ENCODE assay signal across 13 cellular contexts in genomic region chr1:241828576-241828975, GRCh38. TPM values are rescaled to one million over a fixed set of nuclear protein-coding genes. Genes with fewer than 3 reads are reported as not detected.
DNase-seq lines count a peak whose midpoint lies in the region; ATAC-seq and TF ChIP-seq lines count a peak whose summit lies in the region.
"Had no signal": no experiment of that assay in that cellular context is flagged by ENCODE, and none has a peak within 500 bp of the region (broad histone marks: within the 10 kb centered on the region; RNA-seq: fewer than 3 reads in every experiment).

No MANE protein-coding gene starts in this region.

- 0 out of 2 replicates have a peak overlapping the region, but pooled peaks have one; percentile 40 for H2AFZ ChIP-seq in GM23248
- H2AFZ ChIP-seq in neural cell (ENCODE audit: low read depth, low read length), result no peak overlapping the region

- WGBS in GM23248 (ENCODE audit: low coverage in 1 of 2, low lambda C conversion rate in 2 of 2, missing lambda C conversion rate in 2 of 2), 2 experiments, result 49 to 56% methylated on average over 3 of the region's 3 CpGs

- TF ChIP-seq CTCF in choroid plexus epithelial cell (conservative IDR thresholded peaks at IDR 0.05; ENCODE audit: low read depth, low read length), result no peak
- no peak for TF ChIP-seq CTCF in neural cell (IDR thresholded peaks at IDR 0.05; ENCODE audit: poor library complexity, severe bottlenecking)

- H3K9ac ChIP-seq in GM23248 (no peak overlapping the region), neural cell (ENCODE audit: low read length) (no peak overlapping the region)

- no peaks in the 10 kb centered on the region for H4K20me1 ChIP-seq in GM23248 (ENCODE audit: insufficient read depth)
- no peaks in the 10 kb centered on the region for H4K20me1 ChIP-seq in neural cell (ENCODE audit: insufficient read depth)

- peaks cover 24% of the 10 kb centered on the region for H3K4me1 ChIP-seq in GM23248 (ENCODE audit: insufficient read depth)
- H3K4me1 ChIP-seq: lower lobe of right lung had no signal

- H3K36me3 ChIP-seq in GM23248 (ENCODE audit: low read depth) (no peaks in the 10 kb centered on the region), neural cell (ENCODE audit: insufficient read depth, low read length) (no peaks in the 10 kb centered on the region)
- H3K36me3 ChIP-seq: lower lobe of right lung had no signal

- TF ChIP-seq EP300 in neural cell (conservative IDR thresholded peaks at IDR 0.05; ENCODE audit: poor library complexity, severe bottlenecking), result peak; percentile 89

- no peak overlapping the region for H3K4me3 ChIP-seq in GM23248
- H3K4me3 ChIP-seq in choroid plexus epithelial cell (ENCODE audit: low read depth, low read length), result no peak overlapping the region
- H3K4me3 ChIP-seq in neural cell (ENCODE audit: low read length), result peak overlapping the region; percentile 44
- H3K4me3 ChIP-seq: lower lobe of right lung had no signal

- ATAC-seq in HG03139 (IDR thresholded peaks at IDR 0.05; ENCODE audit: unreplicated experiment), result no peak
- ATAC-seq: lower lobe of right lung, sciatic nerve had no signal

- H3K27ac ChIP-seq in GM23248 (peak overlapping the region; percentile 30; the same call in 1 of the 2 replicates), neural cell (ENCODE audit: low read length) (peak overlapping the region; percentile 40)
- H3K27ac ChIP-seq: lower lobe of right lung had no signal

- in situ Hi-C loops in GM23248 (cut with MboI), result no loop called here

- H3K9me2 ChIP-seq in GM23248 (ENCODE audit: insufficient read depth), result no peaks in the 10 kb centered on the region
- H3K9me2 ChIP-seq in neural cell (ENCODE audit: insufficient read depth, low read length), result no peaks in the 10 kb centered on the region

- H3K4me2 ChIP-seq in GM23248 (ENCODE audit: unreplicated experiment) (peak overlapping the region; percentile 58), neural cell (ENCODE audit: low read length) (peak overlapping the region; percentile 63)

- TF ChIP-seq RAD21 in neural cell (conservative IDR thresholded peaks at IDR 0.05), result peak; percentile 22

- H3K27me3 ChIP-seq in GM23248 (replicated peaks; ENCODE audit: insufficient read depth) (no peaks in the 10 kb centered on the region), neural cell (ENCODE audit: insufficient read depth, low read depth, low read length) (no peaks in the 10 kb centered on the region)

- H3K9me3 ChIP-seq in GM23248 (ENCODE audit: low read depth) (no peaks in the 10 kb centered on the region), neural cell (ENCODE audit: low read length) (no peaks in the 10 kb centered on the region)
- H3K9me3 ChIP-seq: lower lobe of right lung had no signal

- DNase-seq in GM23248 (peak; percentile 75), NCI-H146 treated with DMSO at 0.1 percent for 48 hours (lab: John Stamatoyannopoulos, UW; ENCODE audit: unreplicated experiment) (peak; percentile 64), choroid plexus epithelial cell (ENCODE audit: low read depth) (peak; percentile 58)
- DNase-seq in activated CD4-positive, CD25-positive, alpha-beta regulatory T cell treated with anti-CD3 and anti-CD28 coated beads, Interleukin-2, amount 50 U/mL, for 72 hours, result no peak
- no peak for DNase-seq in activated CD4-positive, alpha-beta T cell treated with anti-CD3 and anti-CD28 coated beads, Interleukin-2, amount 50 U/mL, for 4 hours
- DNase-seq: CD4-positive, alpha-beta T cell; hippocampal formation; lower lobe of right lung; NCI-H2081 treated with DMSO at 0.1 percent for 48 hours; stimulated activated naive CD4-positive, alpha-beta T cell had no signal

- H3K79me2 ChIP-seq in GM23248 (ENCODE audit: insufficient read depth) (no peaks in the 10 kb centered on the region), neural cell (replicated peaks; ENCODE audit: insufficient read depth, low read length) (no peaks in the 10 kb centered on the region)

- H3F3A ChIP-seq in GM23248 (ENCODE audit: insufficient read depth) (0 out of 2 replicates have a peak, but pooled peaks cover 13% of the 10 kb centered on the region), neural cell (ENCODE audit: insufficient read depth, low read length, poor library complexity, severe bottlenecking) (no peaks in the 10 kb centered on the region)

TF ChIP-seq in neural cell, 6 proteins besides CTCF, POLR2A, EP300 and RAD21:
- TF ChIP-seq EZH2 (IDR thresholded peaks at IDR 0.05; ENCODE audit: borderline replicate concordance, insufficient read depth, low read length, poor library complexity, severe bottlenecking), result no peak
- peak; percentile 72 for TF ChIP-seq POLR2AphosphoS5 (IDR thresholded peaks at IDR 0.05)
- no peak for TF ChIP-seq TAF1 (IDR thresholded peaks at IDR 0.05; ENCODE audit: low read depth)
- no peak for TF ChIP-seq MXI1 (conservative IDR thresholded peaks at IDR 0.05; ENCODE audit: poor library complexity, severe bottlenecking)
- TF ChIP-seq SMC3 (conservative IDR thresholded peaks at IDR 0.05; ENCODE audit: poor library complexity), result peak; percentile 17
- peak; percentile 68 for TF ChIP-seq REST (IDR thresholded peaks at IDR 0.05; ENCODE audit: borderline replicate concordance)
TF ChIP-seq in neural cell: peak in this region for 3.

RNA-seq across cellular contexts. Expression of gene EXO1, which starts 19.4 kb away (rescaled TPM):
- total RNA-seq in GM23248 (2014; rRNA removed; shearing (Covaris generic)), result 6.2 and 14.2 TPM in 2 replicates
- polyA plus RNA-seq in GM23248 (2016; fragmentation: Nextera tagmentation; extraction: Ambion mirVana) (6.2 and 6.3 TPM in 2 replicates), neural cell (0.32 and 0.92 TPM in 2 replicates)
- 0.69 and 1.9 TPM in 2 replicates for polyA minus RNA-seq in neural cell

Comparison
In these comparisons a context has a peak if more than half of its experiments do, and no peak if none do; other contexts are left out.
1. DNase-seq: peak in GM23248 (single experiment), NCI-H146 treated with DMSO at 0.1 percent for 48 hours (single experiment) and choroid plexus epithelial cell (single experiment); none in activated CD4-positive, CD25-positive, alpha-beta regulatory T cell treated with anti-CD3 and anti-CD28 coated beads, Interleukin-2, amount 50 U/mL, for 72 hours (single experiment) and activated CD4-positive, alpha-beta T cell treated with anti-CD3 and anti-CD28 coated beads, Interleukin-2, amount 50 U/mL, for 4 hours (0 of 2).